8 cellular contexts compared by ENCODE assay signal in the genomic region with DNA sequence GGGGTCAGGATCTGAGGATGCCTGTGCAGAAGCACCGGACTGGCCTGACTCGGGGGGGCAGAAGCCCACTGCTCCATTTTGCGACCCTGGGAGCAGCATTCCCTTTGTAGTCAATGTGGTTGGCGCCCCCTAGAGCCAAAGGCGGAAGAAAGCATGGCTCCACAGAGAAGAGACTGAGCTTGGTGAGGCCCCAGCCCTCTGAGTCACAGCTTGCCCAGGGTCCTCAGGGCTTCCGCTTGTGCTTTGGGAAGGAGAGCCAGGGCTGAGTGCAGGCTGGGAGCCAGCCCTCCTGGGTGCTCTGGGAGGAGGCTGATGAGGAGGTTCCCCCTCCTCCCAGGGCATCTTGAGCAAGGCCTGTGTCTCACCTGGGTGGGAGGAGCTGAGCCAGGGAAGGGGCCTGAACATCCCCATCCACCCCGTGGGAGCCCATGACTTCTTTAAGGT. TPM values are rescaled to one million over a fixed set of nuclear protein-coding genes. Genes with fewer than 3 reads are reported as not detected.
A peak's percentile ranks its signal among the peaks of the same experiment; 100 is the strongest.
DNase-seq lines count a peak whose midpoint lies in the region; ATAC-seq and TF ChIP-seq lines count a peak whose summit lies in the region.

No MANE protein-coding gene starts in this region.

- H4K20me1 ChIP-seq in DOHH2 (ENCODE audit: control insufficient read depth, insufficient read depth, low read depth, low read length) (no peaks in the 10 kb centered on the region), smooth muscle cell (ENCODE audit: low read depth) (no peaks in the 10 kb centered on the region)

- H3K4me1 ChIP-seq in DOHH2 (ENCODE audit: control insufficient read depth, low read length) (peaks cover 22% of the 10 kb centered on the region), Peyer's patch (peaks cover 0 to 23% (median 2%) of the 10 kb centered on the region in 4 donors), left ventricle myocardium inferior (peaks cover 9% of the 10 kb centered on the region), smooth muscle cell (ENCODE audit: low read depth) (peaks cover 5% of the 10 kb centered on the region)

- no peaks in the 10 kb centered on the region for H3F3A ChIP-seq in DOHH2 (ENCODE audit: control insufficient read depth, insufficient read depth)
- H3F3A ChIP-seq in smooth muscle cell (ENCODE audit: low read depth) = no peaks in the 10 kb centered on the region

- TF ChIP-seq POLR2A in Peyer's patch (IDR thresholded peaks at IDR 0.05) = no peak

- DNase-seq in Peyer's patch = peak; percentile 43 to 72 (median 70)
- peak; percentile 45 for DNase-seq in activated naive CD4-positive, alpha-beta T cell treated with anti-CD3 and anti-CD28 coated beads, Interleukin-2, amount 50 U/mL, for 16 hours
- peak; percentile 28 for DNase-seq in left ventricle myocardium inferior
- peak; percentile 29 for DNase-seq in smooth muscle cell (lab: John Stamatoyannopoulos, UW; ENCODE audit: unreplicated experiment)
- no peak for DNase-seq in DMS153 treated with DMSO at 0.1 percent for 48 hours (lab: John Stamatoyannopoulos, UW; ENCODE audit: unreplicated experiment)

- no peak overlapping the region for H3K9ac ChIP-seq in smooth muscle cell (ENCODE audit: low read depth)

- H3K79me2 ChIP-seq in DOHH2 (ENCODE audit: control insufficient read depth, low read length) = no peaks in the 10 kb centered on the region
- H3K79me2 ChIP-seq in smooth muscle cell (ENCODE audit: low read depth) = no peaks in the 10 kb centered on the region

- H3K36me3 ChIP-seq in DOHH2 (ENCODE audit: control insufficient read depth, low read length) = no peaks in the 10 kb centered on the region
- H3K36me3 ChIP-seq in Peyer's patch = no peaks in the 10 kb centered on the region
- H3K36me3 ChIP-seq in left ventricle myocardium inferior = no peaks in the 10 kb centered on the region
- no peaks in the 10 kb centered on the region for H3K36me3 ChIP-seq in smooth muscle cell (ENCODE audit: low read depth)

- peak; percentile 97 for TF ChIP-seq CTCF in DOHH2 (IDR thresholded peaks at IDR 0.05; ENCODE audit: low read depth, low read length, poor library complexity, severe bottlenecking)
- TF ChIP-seq CTCF in Peyer's patch (IDR thresholded peaks at IDR 0.05) = peak in 5 of 6 experiments; percentile 20 to 71 (median 66)
- TF ChIP-seq CTCF in left ventricle myocardium inferior (IDR thresholded peaks at IDR 0.05; ENCODE audit: borderline replicate concordance) = peak; percentile 69
- peak; percentile 77 for TF ChIP-seq CTCF in smooth muscle cell (IDR thresholded peaks at IDR 0.05; ENCODE audit: borderline replicate concordance, insufficient read depth, poor library complexity, severe bottlenecking)

- H3K4me2 ChIP-seq in DOHH2 (ENCODE audit: low read length) (peak overlapping the region; percentile 31), smooth muscle cell (peak overlapping the region; percentile 24)

- peaks cover 7% of the 10 kb centered on the region for H3K27me3 ChIP-seq in DOHH2 (ENCODE audit: control insufficient read depth, low read length)
- H3K27me3 ChIP-seq in Peyer's patch = no peaks in the 10 kb centered on the region
- no peaks in the 10 kb centered on the region for H3K27me3 ChIP-seq in left ventricle myocardium inferior (ENCODE audit: low read depth)
- no peaks in the 10 kb centered on the region for H3K27me3 ChIP-seq in smooth muscle cell (ENCODE audit: low read depth)

- H3K4me3 ChIP-seq in DOHH2 (ENCODE audit: low read length) (no peak overlapping the region), Peyer's patch (no peak overlapping the region), left ventricle myocardium inferior (no peak overlapping the region), smooth muscle cell (no peak overlapping the region)

- H3K27ac ChIP-seq in DOHH2 (ENCODE audit: low read depth, low read length) = no peak overlapping the region
- H3K27ac ChIP-seq in Peyer's patch = peak overlapping the region in 1 of 4 donors; percentile 42
- no peak overlapping the region for H3K27ac ChIP-seq in left ventricle myocardium inferior (replicated peaks)
- no peak overlapping the region for H3K27ac ChIP-seq in smooth muscle cell (ENCODE audit: low read depth)

- 17% methylated on average over 7 of the region's 7 CpGs for WGBS in smooth muscle cell (ENCODE audit: low lambda C conversion rate)

- intact Hi-C loops in left ventricle myocardium inferior (cut with micrococcal nuclease) = no loop called here

- no peak overlapping the region for H2AFZ ChIP-seq in smooth muscle cell (ENCODE audit: low read depth)

- no peaks in the 10 kb centered on the region for H3K9me3 ChIP-seq in DOHH2 (ENCODE audit: control insufficient read depth, insufficient read depth, low read length)
- H3K9me3 ChIP-seq in Peyer's patch = no peaks in the 10 kb centered on the region
- H3K9me3 ChIP-seq in left ventricle myocardium inferior (replicated peaks) = no peaks in the 10 kb centered on the region
- H3K9me3 ChIP-seq in smooth muscle cell (replicated peaks; ENCODE audit: low read depth) = no peaks in the 10 kb centered on the region

- peak; percentile 48 for ATAC-seq in HG02678 (IDR thresholded peaks at IDR 0.05; ENCODE audit: unreplicated experiment)
- ATAC-seq in GM19395 (IDR thresholded peaks at IDR 0.05; ENCODE audit: unreplicated experiment) = no peak

- no peaks in the 10 kb centered on the region for H3K9me2 ChIP-seq in DOHH2 (replicated peaks; ENCODE audit: control insufficient read depth, low read length)

RNA-seq across cellular contexts. Expression of a gene that starts 5.5 kb away (rescaled TPM):
- total RNA-seq in Peyer's patch (100 to 1,000 TPM in 3 of 4 donors, 10 to 100 TPM in 1; 12.4 to 424 (median 260) TPM), left ventricle myocardium inferior (13.6 TPM), smooth muscle cell (20.9 and 33.3 TPM in 2 replicates)
- polyA plus RNA-seq in smooth muscle cell = 29.3 and 30.8 TPM in 2 replicates

RNA-seq across cellular contexts. Expression of a gene that starts 20.9 kb away (rescaled TPM):
- total RNA-seq in Peyer's patch (10 to 100 TPM; 14.5 to 26.4 (median 18.4) TPM), left ventricle myocardium inferior (13.4 TPM), smooth muscle cell (14.0 and 23.0 TPM in 2 replicates)
- polyA plus RNA-seq in smooth muscle cell = 19.8 and 23.4 TPM in 2 replicates

RNA-seq across cellular contexts. Expression of a gene that starts 50.5 kb away (rescaled TPM):
- 100 to 1,000 TPM in 1 of 4 donors, 10 to 100 TPM in 2, 1 to 10 TPM in 1; 5.0 to 119 (median 79.2) TPM for total RNA-seq in Peyer's patch
- 150 TPM for total RNA-seq in left ventricle myocardium inferior
- 0.76 TPM in 1 of 2 replicates, not detected in the other for total RNA-seq in smooth muscle cell
- 0.45 TPM in 1 of 2 replicates, not detected in the other for polyA plus RNA-seq in smooth muscle cell
